Comparison of ENCODE assay signal across 8 cellular contexts in genomic region chr3:149480326-149481017, GRCh38. TPM values are rescaled to one million over a fixed set of nuclear protein-coding genes. Genes with fewer than 3 reads are reported as not detected.
DNase-seq lines count a peak whose midpoint lies in the region; ATAC-seq and TF ChIP-seq lines count a peak whose summit lies in the region.

No MANE protein-coding gene starts in this region.

- no peaks in the 10 kb centered on the region for H3K4me1 ChIP-seq in adrenal gland (replicated peaks in 1 of 2)

- DNase-seq in ELR (ENCODE audit: low read depth) (peak; percentile 92), NOMO-1 (lab: John Stamatoyannopoulos, UW; ENCODE audit: unreplicated experiment in 2 of 2) (peak; percentile 79 to 88), adrenal gland (peak; percentile 74 to 92 (median 81)), left ventricle myocardium superior (peak; percentile 75), pulmonary artery endothelial cell (ENCODE audit: low read depth, low spot score) (peak; percentile 77), middle frontal gyrus (ENCODE audit: extremely low spot score, low spot score) (no peak)

- intact Hi-C loops in adrenal gland (cut with DNase I), result loop anchor here in 1 of 2 donors (5.0 to 10.0 kb wide), 2 partner anchors 88 to 366 kb away; no protein-coding TSS in a partner anchor
- intact Hi-C loops in left ventricle myocardium superior (cut with micrococcal nuclease), result loop anchor here (5.0 kb wide), 1 partner anchor 88 kb away; no protein-coding TSS in a partner anchor

- WGBS in adrenal gland, 4 donors, result 62 to 76% (median 72%) methylated on average over 15 of the region's 15 CpGs

- H3K9me3 ChIP-seq in adrenal gland (replicated peaks in 1 of 3), result no peaks in the 10 kb centered on the region

- peak; percentile 52 to 87 (median 75) for TF ChIP-seq CTCF in adrenal gland (IDR thresholded peaks at IDR 0.05)

- H3K27ac ChIP-seq in adrenal gland, result peak overlapping the region in 2 of 5 donors; percentile 26 to 73

- ATAC-seq in GM21381 (IDR thresholded peaks at IDR 0.05; ENCODE audit: unreplicated experiment), result peak; percentile 98
- ATAC-seq in HG03558 (IDR thresholded peaks at IDR 0.05; ENCODE audit: extremely low read depth, unreplicated experiment), result peak; percentile 87
- ATAC-seq in left ventricle myocardium superior, result peak; percentile 98

- H3K27me3 ChIP-seq in adrenal gland, result no peaks in the 10 kb centered on the region

- H3K4me3 ChIP-seq in adrenal gland, result no peak overlapping the region

- TF ChIP-seq POLR2A in adrenal gland (IDR thresholded peaks at IDR 0.05), result no peak

- no peaks in the 10 kb centered on the region for H3K36me3 ChIP-seq in adrenal gland (replicated peaks in 1 of 2)

RNA-seq across cellular contexts. Expression of gene TM4SF4, which starts 6.0 kb away (rescaled TPM):
- total RNA-seq in adrenal gland, result 1 to 10 TPM in 3 of 8 donors, under 1 TPM in 2, not detected in 3; 0.27 to 1.9 (median 1.0) TPM
- polyA plus RNA-seq in adrenal gland, result 1 to 10 TPM in 1 of 3 donors, under 1 TPM in 2; 0.08 to 2.2 (median 0.24) TPM
- not detected for total RNA-seq in left ventricle myocardium superior
- total RNA-seq in pulmonary artery endothelial cell, result not detected in 2 replicates
